9 cellular contexts compared by ENCODE assay signal in genomic region chr12:10243803-10244520, GRCh38. TPM values are rescaled to one million over a fixed set of nuclear protein-coding genes. Genes with fewer than 3 reads are reported as not detected.
DNase-seq lines count a peak whose midpoint lies in the region; ATAC-seq, FAIRE-seq and TF ChIP-seq lines count a peak whose summit lies in the region.
"Had no signal": no experiment of that assay in that cellular context is flagged by ENCODE, and none has a peak within 500 bp of the region (broad histone marks: within the 10 kb centered on the region; RNA-seq: fewer than 3 reads in every experiment).

No MANE protein-coding gene starts in this region.

- H3K79me2 ChIP-seq in GM12878 (ENCODE audit: control insufficient read depth, insufficient read depth, low read length): no peaks in the 10 kb centered on the region

- no peaks in the 10 kb centered on the region for H3K36me3 ChIP-seq in GM12878 (ENCODE audit: control insufficient read depth in 2 of 2, insufficient read depth in 2 of 2, low read length in 1 of 2)

- DNase-seq in HT1080 (ENCODE audit: low read depth) (peak; percentile 24), GM12878 (ENCODE audit: low read depth, low spot score) (peak; percentile 58), HK-2 (ENCODE audit: unreplicated experiment) (no peak), sciatic nerve (ENCODE audit: low spot score) (no peak), NCI-H1417 treated with DMSO at 0.1 percent for 48 hours (lab: John Stamatoyannopoulos, UW) (no peak), SW 1271 (lab: John Stamatoyannopoulos, UW) (no peak)

- RAD21 ChIA-PET in GM12878 (lab: Charles Lee; ENCODE audit: unreplicated experiment): interaction anchor here (1.4 kb wide), 1 partner anchor 123 kb away, joined by 7 read pairs; no protein-coding TSS in a partner anchor

- no peak for TF ChIP-seq CTCF in GM12878 (IDR thresholded peaks at IDR 0.05 in 2 of 3, conservative IDR thresholded peaks at IDR 0.05 in 1 of 3; ENCODE audit: control insufficient read depth in 2 of 3, extremely low read depth in 1 of 3, insufficient read depth in 1 of 3, low read depth in 3 of 3, low read length in 3 of 3)

- ATAC-seq in GM18498 (IDR thresholded peaks at IDR 0.05; ENCODE audit: unreplicated experiment): peak; percentile 93
- peak; percentile 90 for ATAC-seq in GM21528 (IDR thresholded peaks at IDR 0.05; ENCODE audit: low FRiP score, unreplicated experiment)
- ATAC-seq in GM12878: peak; percentile 95
- no peak for ATAC-seq in sciatic nerve
- ATAC-seq: HCT116 had no signal

- peak in 1 of 2 experiments; percentile 69; a peak in 2 of 4 replicates for TF ChIP-seq EP300 in GM12878 (IDR thresholded peaks at IDR 0.05; ENCODE audit: borderline replicate concordance in 1 of 2, control insufficient read depth in 1 of 2, low read depth in 2 of 2, low read length in 2 of 2)

- SMC1A ChIA-PET in GM12878 (lab: Charles Lee; ENCODE audit: uncharacterized antibody, unreplicated experiment): interaction anchor here (0.6 to 1.7 kb wide), 5 partner anchors 42 to 272 kb away, joined by 3 to 4 read pairs (median 3); no protein-coding TSS in a partner anchor

- H2AFZ ChIP-seq in GM12878 (ENCODE audit: control insufficient read depth, low read depth, low read length): no peak overlapping the region

- CTCF ChIA-PET in GM12878 (lab: Yijun Ruan, JAX): interaction anchor here (1.1 to 2.2 kb wide), 2 partner anchors 8 to 79 kb away, joined by 3 to 9 read pairs; no protein-coding TSS in a partner anchor

- no TSS peak for BruUV-seq in GM12878 (replicated peaks; lab: Mats Ljungman, UMichigan)

- in situ Hi-C loops in GM12878 (cut with MboI): no loop called here

- no peak overlapping the region for H3K4me3 ChIP-seq in GM12878

- peak; percentile 31; the same call in 1 of the 2 replicates for TF ChIP-seq RAD21 in GM12878 (IDR thresholded peaks at IDR 0.05; ENCODE audit: insufficient read depth, low read depth, low read length)

- H4K20me1 ChIP-seq in GM12878 (ENCODE audit: control insufficient read depth, insufficient read depth): no peaks in the 10 kb centered on the region

- H3K9ac ChIP-seq in GM12878 (ENCODE audit: control insufficient read depth, insufficient read depth, low read length): no peak overlapping the region

- POLR2A ChIA-PET in GM12878 (lab: Charles Lee): no interaction called here

- H3K27ac ChIP-seq in GM12878 (ENCODE audit: control insufficient read depth, insufficient read depth): 0 out of 2 replicates have a peak overlapping the region, but pooled peaks have one; percentile 1

- peak overlapping the region; percentile 73 for H3K4me2 ChIP-seq in GM12878 (ENCODE audit: control insufficient read depth, insufficient read depth)

- H3K27me3 ChIP-seq in GM12878 (replicated peaks in 1 of 2; ENCODE audit: control insufficient read depth in 2 of 2, insufficient read depth in 2 of 2, low read length in 1 of 2): no peaks in the 10 kb centered on the region; a peak in 1 of 4 replicates

- FAIRE-seq in GM12878 (lab: Jason Lieb, UNC): peak; percentile 86

- TF ChIP-seq POLR2A in GM12878 (IDR thresholded peaks at IDR 0.05; ENCODE audit: low read depth, low read length): no peak

- H3K9me3 ChIP-seq in GM12878 (replicated peaks; ENCODE audit: control insufficient read depth, insufficient read depth, low read length): no peaks in the 10 kb centered on the region

- peaks cover 10% of the 10 kb centered on the region for H3K4me1 ChIP-seq in GM12878 (ENCODE audit: control insufficient read depth, insufficient read depth, low read length)

- 6% methylated on average over 12 of the region's 12 CpGs for WGBS in GM12878 (ENCODE audit: insufficient coverage, insufficient replicate concordance, low lambda C conversion rate, missing lambda C conversion rate)

- intact Hi-C loops in GM12878 (cut with micrococcal nuclease; ENCODE audit: unreplicated experiment) (loop anchor here (5.0 kb wide), 1 partner anchor 258 kb away; no protein-coding TSS in a partner anchor), sciatic nerve (cut with DNase I) (no loop called here)

TF ChIP-seq in GM12878, 131 proteins besides CTCF, POLR2A, EP300 and RAD21 (continues in another document):
- TF ChIP-seq NBN (IDR thresholded peaks at IDR 0.05): no peak
- no peak for TF ChIP-seq ZNF384 (IDR thresholded peaks at IDR 0.05; ENCODE audit: borderline replicate concordance, low read depth, low read length)
- TF ChIP-seq BCL3 (IDR thresholded peaks at IDR 0.05; ENCODE audit: borderline replicate concordance, insufficient read depth, low read depth, low read length, poor library complexity, severe bottlenecking): no peak
- peak; percentile 61; the same call in 1 of the 2 replicates for TF ChIP-seq IRF5 (IDR thresholded peaks at IDR 0.05; ENCODE audit: borderline replicate concordance)
- no peak for TF ChIP-seq SIX5 (IDR thresholded peaks at IDR 0.05; ENCODE audit: low read depth, low read length, severe bottlenecking)
- TF ChIP-seq BCL11A (IDR thresholded peaks at IDR 0.05; ENCODE audit: low read depth, low read length): peak; percentile 61; the same call in 1 of the 2 replicates
- no peak for TF ChIP-seq EZH2 (IDR thresholded peaks at IDR 0.05; ENCODE audit: borderline replicate concordance, control insufficient read depth, low read depth, low read length)
- TF ChIP-seq SMC3 (IDR thresholded peaks at IDR 0.05; ENCODE audit: borderline replicate concordance, low read length): 0 out of 2 replicates have a peak, but pooled peaks have one; percentile 14
- TF ChIP-seq KDM1A (IDR thresholded peaks at IDR 0.05; ENCODE audit: borderline replicate concordance): no peak
- TF ChIP-seq ATF7 (IDR thresholded peaks at IDR 0.05; ENCODE audit: low read depth): no peak; the same call in 1 of the 2 replicates
- TF ChIP-seq NFIC (IDR thresholded peaks at IDR 0.05; ENCODE audit: low read depth, low read length): peak; percentile 94
- TF ChIP-seq E2F4 (IDR thresholded peaks at IDR 0.05; ENCODE audit: low read depth, low read length): no peak
- no peak for TF ChIP-seq KLF5 (IDR thresholded peaks at IDR 0.05; ENCODE audit: partially characterized antibody)
- peak; percentile 100 for TF ChIP-seq RUNX3 (IDR thresholded peaks at IDR 0.05; ENCODE audit: low read length)
- peak in 1 of 2 experiments; percentile 94; a peak in 2 of 4 replicates for TF ChIP-seq ETV6 (conservative IDR thresholded peaks at IDR 0.05 in 1 of 2, IDR thresholded peaks at IDR 0.05 in 1 of 2; ENCODE audit: borderline replicate concordance in 1 of 2, low read depth in 1 of 2)
- TF ChIP-seq SMARCA5 (IDR thresholded peaks at IDR 0.05): no peak
- no peak for TF ChIP-seq PAX8 (IDR thresholded peaks at IDR 0.05)
- TF ChIP-seq SP1 (IDR thresholded peaks at IDR 0.05; ENCODE audit: low read depth, low read length): no peak

RNA-seq across cellular contexts. Expression of gene GABARAPL1, which starts 31.3 kb away (rescaled TPM):
- total RNA-seq in HT1080 (2014; rRNA removed; shearing (Covaris generic)): 2.3 and 3.9 TPM in 2 replicates
- 18.9 and 19.0 TPM in 2 replicates for polyA plus RNA-seq in HT1080 (2015; cell fraction: cytosol; rRNA removed)
- polyA plus RNA-seq in HT1080 (2015; cell fraction: nucleus; rRNA removed): 18.6 and 21.0 TPM in 2 replicates
- 4.4 and 6.0 TPM in 2 replicates for total RNA-seq in GM12878 (2013; cell fraction: nucleolus; rRNA removed)
- total RNA-seq in GM12878 (2014; rRNA removed) (2.1 and 3.2 TPM in 2 replicates), GM12878 (2014; rRNA removed; fragmentation: Illumina TruSeq; extraction: Trizol) (2.0 and 2.4 TPM in 2 replicates), GM12878 (2021) (2.7 and 3.6 TPM in 2 replicates), sciatic nerve (167 TPM)
- 7.2 TPM for polyA plus RNA-seq in GM12878 (2011; ENCODE audit: low read depth)
- polyA plus RNA-seq in GM12878 (2011; rRNA removed) (0.71 and 0.99 TPM in 2 replicates), GM12878 (2014; fragmentation: Illumina TruSeq; extraction: Trizol) (3.1 and 11.1 TPM in 2 replicates), GM12878 (2014; fragmentation: Nextera tagmentation; extraction: Ambion mirVana) (under 1 TPM; 0.55 to 0.71 TPM), GM12878 (2014; rRNA removed) (3.7 and 4.8 TPM in 2 replicates), GM12878 (2016; fragmentation: Nextera tagmentation; extraction: Ambion mirVana) (under 1 TPM; 0.42 to 0.75 TPM)
- 0.28 and 0.69 TPM in 2 replicates for polyA plus RNA-seq in GM12878 (2011; cell fraction: cytosol; rRNA removed)
- 0.86 and 0.99 TPM in 2 replicates for polyA plus RNA-seq in GM12878 (2011; cell fraction: nucleus; rRNA removed)
- 7.8 and 9.0 TPM in 2 replicates for polyA plus RNA-seq in GM12878 (2012)
- polyA minus RNA-seq in GM12878 (2011; rRNA and poly(A)+ RNA removed): 0.29 and 0.67 TPM in 2 replicates
- polyA minus RNA-seq in GM12878 (2011; cell fraction: cytosol; rRNA and poly(A)+ RNA removed): 3.2 and 4.9 TPM in 2 replicates
- 0.57 and 0.85 TPM in 2 replicates for polyA minus RNA-seq in GM12878 (2011; cell fraction: nucleus; rRNA and poly(A)+ RNA removed)

Comparison
In these comparisons a context has a peak if more than half of its experiments do, and no peak if none do; other contexts are left out.
1. DNase-seq: peak in HT1080 (single experiment) and GM12878 (single experiment); none in HK-2 (single experiment), sciatic nerve (single experiment), NCI-H1417 treated with DMSO at 0.1 percent for 48 hours (single experiment) and SW 1271 (0 of 2).
2. RNA of gene GABARAPL1, which starts 31.3 kb away (total RNA-seq): 167 TPM in sciatic nerve (single experiment); 2.3 to 3.9 TPM in HT1080 and 2.0 to 6.0 TPM in GM12878; every median in the first group is over 10 times any median in the second.